Comparison of ENCODE assay signal across 22 cellular contexts in the genomic region with DNA sequence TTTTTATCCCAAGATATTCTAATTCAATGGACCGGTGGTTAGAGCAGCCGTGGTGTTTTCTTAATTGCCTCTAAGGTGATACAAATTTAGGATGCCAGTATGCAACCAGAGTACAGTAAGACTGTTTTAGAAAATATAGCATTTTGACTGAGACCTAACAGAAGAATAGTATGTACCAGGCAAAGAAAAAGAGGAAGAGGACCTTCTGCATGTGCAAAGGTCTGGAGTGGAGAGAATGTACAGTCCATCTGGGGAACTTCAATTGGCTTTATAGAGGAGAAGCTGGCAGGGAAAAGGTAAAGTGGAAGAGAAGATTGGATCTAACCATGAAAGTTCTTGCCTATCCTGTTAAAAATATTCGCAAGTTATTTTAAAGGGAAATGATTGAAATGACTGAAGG.
"Had no signal": no experiment of that assay in that cellular context is flagged by ENCODE, and none has a peak within 500 bp of the region (broad histone marks: within the 10 kb centered on the region; RNA-seq: fewer than 3 reads in every experiment).

No MANE protein-coding gene starts in this region.

- H3K27me3 Mint-ChIP-seq: natural killer cell treated with Interleukin-12 subunit alpha and Interleukin-12 subunit beta and Interleukin-15 and Interleukin-18, amount 100 ng/mL, for 72 hours; progenitor cell of endocrine pancreas; stimulated activated naive CD8-positive, alpha-beta T cell treated with anti-CD3 and anti-CD28 coated beads, Interleukin-15, amount 100 ng/mL, for 72 hours had no signal

- H3K9me3 ChIP-seq: mucosa of descending colon, ovary, right atrium auricular region, right lobe of liver, tibial nerve, upper lobe of left lung, vagina had no signal

- ATAC-seq: mucosa of descending colon; naive thymus-derived CD4-positive, alpha-beta T cell; natural killer cell treated with Interleukin-12 subunit alpha and Interleukin-12 subunit beta and Interleukin-15 and Interleukin-18, amount 100 ng/mL, for 72 hours; right lobe of liver; stimulated activated effector memory CD8-positive, alpha-beta T cell treated with anti-CD3 and anti-CD28 coated beads, Interleukin-12 subunit alpha, Interleukin-12 subunit beta, amount 100 ng/mL, for 72 hours; stimulated activated naive CD8-positive, alpha-beta T cell treated with anti-CD3 and anti-CD28 coated beads, Interleukin-15, amount 100 ng/mL, for 72 hours had no signal

- H2AFZ ChIP-seq: hepatocyte had no signal

- H3K4me2 ChIP-seq: hepatocyte, smooth muscle cell had no signal

- H3K4me1 Mint-ChIP-seq: naive thymus-derived CD4-positive, alpha-beta T cell; stimulated activated effector memory CD8-positive, alpha-beta T cell treated with anti-CD3 and anti-CD28 coated beads, Interleukin-12 subunit alpha, Interleukin-12 subunit beta, amount 100 ng/mL, for 72 hours had no signal

- H3K4me3 Mint-ChIP-seq: naive thymus-derived CD4-positive, alpha-beta T cell; natural killer cell treated with Interleukin-12 subunit alpha and Interleukin-12 subunit beta and Interleukin-15 and Interleukin-18, amount 100 ng/mL, for 72 hours; stimulated activated effector memory CD8-positive, alpha-beta T cell treated with anti-CD3 and anti-CD28 coated beads, Interleukin-12 subunit alpha, Interleukin-12 subunit beta, amount 100 ng/mL, for 72 hours; stimulated activated naive CD8-positive, alpha-beta T cell treated with anti-CD3 and anti-CD28 coated beads, Interleukin-15, amount 100 ng/mL, for 72 hours had no signal

- DNase-seq: islet precursor cell; left ventricle myocardium inferior; midbrain; mucosa of descending colon; naive thymus-derived CD4-positive, alpha-beta T cell; ovary; right lobe of liver; stimulated activated CD4-positive, alpha-beta T cell treated with anti-CD3 and anti-CD28 coated beads, Interleukin-1b, Interleukin-23, amount 100 ng/mL, for 48 hours; stimulated activated CD4-positive, alpha-beta T cell treated with anti-CD3 and anti-CD28 coated beads, Interleukin-4, amount 100 ng/mL, for 1 hour; stimulated activated naive CD4-positive, alpha-beta T cell treated with Interleukin-2 at 50 U/mL for 16 hours; stimulated activated naive CD8-positive, alpha-beta T cell treated with anti-CD3 and anti-CD28 coated beads, Interleukin-15, amount 100 ng/mL, for 72 hours; substantia nigra; upper lobe of left lung had no signal

- H3K36me3 Mint-ChIP-seq: naive thymus-derived CD4-positive, alpha-beta T cell; natural killer cell treated with Interleukin-12 subunit alpha and Interleukin-12 subunit beta and Interleukin-15 and Interleukin-18, amount 100 ng/mL, for 72 hours; stimulated activated effector memory CD8-positive, alpha-beta T cell treated with anti-CD3 and anti-CD28 coated beads, Interleukin-12 subunit alpha, Interleukin-12 subunit beta, amount 100 ng/mL, for 72 hours had no signal

- H3K4me3 ChIP-seq: hepatocyte, left ventricle myocardium inferior, lung, mucosa of descending colon, ovary, right atrium auricular region, right lobe of liver, smooth muscle cell, tibial nerve, upper lobe of left lung, vagina had no signal

- H3K4me1 ChIP-seq: left ventricle myocardium inferior, right atrium auricular region, right lobe of liver, tibial nerve, upper lobe of left lung, vagina had no signal

- H3K27me3 ChIP-seq: ovary, right atrium auricular region, right lobe of liver, tibial nerve, upper lobe of left lung, vagina had no signal

- H3K27ac ChIP-seq: hepatocyte, left ventricle myocardium inferior, ovary, right atrium auricular region, right lobe of liver, tibial nerve, upper lobe of left lung, vagina had no signal

- H3K27ac Mint-ChIP-seq: naive thymus-derived CD4-positive, alpha-beta T cell; natural killer cell treated with Interleukin-12 subunit alpha and Interleukin-12 subunit beta and Interleukin-15 and Interleukin-18, amount 100 ng/mL, for 72 hours; progenitor cell of endocrine pancreas; stimulated activated effector memory CD8-positive, alpha-beta T cell treated with anti-CD3 and anti-CD28 coated beads, Interleukin-12 subunit alpha, Interleukin-12 subunit beta, amount 100 ng/mL, for 72 hours; stimulated activated naive CD8-positive, alpha-beta T cell treated with anti-CD3 and anti-CD28 coated beads, Interleukin-15, amount 100 ng/mL, for 72 hours had no signal

- H3K36me3 ChIP-seq: left ventricle myocardium inferior, ovary, right atrium auricular region, right lobe of liver, tibial nerve, upper lobe of left lung, vagina had no signal

- H3K79me2 ChIP-seq: hepatocyte had no signal
